8 cellular contexts compared by ENCODE assay signal in the genomic region with DNA sequence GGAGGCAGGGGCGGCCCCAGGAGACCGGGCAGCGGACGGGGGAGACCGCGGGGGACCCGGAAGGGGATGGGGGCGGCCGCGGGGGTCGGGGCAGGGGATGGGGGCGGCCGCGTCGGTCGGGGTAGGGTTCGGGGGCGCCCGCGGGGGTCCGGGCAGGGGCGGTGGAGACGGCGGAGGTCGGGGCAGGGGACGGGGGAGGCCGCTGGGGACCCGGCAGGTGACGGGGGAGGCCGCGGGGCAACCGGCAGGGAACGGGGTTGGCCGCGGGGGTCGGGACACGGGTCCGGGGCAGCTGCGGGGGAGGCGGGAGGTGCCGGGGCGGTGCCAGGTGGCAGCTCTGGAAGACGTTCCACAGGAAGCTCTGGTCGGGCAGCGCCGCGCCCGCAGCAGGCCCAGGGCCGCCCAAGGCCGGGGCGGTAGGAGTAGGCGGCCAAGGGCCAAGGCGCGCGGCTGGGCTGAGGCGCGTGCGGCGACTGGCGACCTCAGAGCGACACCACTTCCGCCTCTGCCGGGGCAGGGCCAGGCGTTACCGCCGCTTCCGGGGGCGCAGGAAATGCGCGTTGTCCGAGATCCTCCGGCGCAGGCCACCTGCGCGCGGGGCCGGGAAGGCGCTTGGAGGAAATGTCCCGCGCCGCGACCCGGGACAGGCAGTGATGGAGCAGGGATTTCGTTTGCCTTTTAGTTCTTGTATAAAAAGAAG. TPM values are rescaled to one million over a fixed set of nuclear protein-coding genes. Genes with fewer than 3 reads are reported as not detected.
A peak's percentile ranks its signal among the peaks of the same experiment; 100 is the strongest.
DNase-seq lines count a peak whose midpoint lies in the region; ATAC-seq and TF ChIP-seq lines count a peak whose summit lies in the region.
"Not testable (repeated sequence)": the region's sequence is repeated elsewhere in the genome, so short reads cannot be mapped to it uniquely, and the experiment has no call there.

No MANE protein-coding gene starts in this region.

- TF ChIP-seq CTCF in RWPE2 (IDR thresholded peaks at IDR 0.05; ENCODE audit: poor library complexity, severe bottlenecking), result not testable (repeated sequence)

- not testable (repeated sequence) for H3K27ac ChIP-seq in RWPE2 (ENCODE audit: poor library complexity, severe bottlenecking); mesodermal cell (ENCODE audit: low read depth, low read length, severe bottlenecking)

- not testable (repeated sequence) for H3K27me3 ChIP-seq in RWPE2 (ENCODE audit: insufficient read depth, poor library complexity, severe bottlenecking)

- not testable (repeated sequence) for H3K4me3 ChIP-seq in RWPE2 (ENCODE audit: severe bottlenecking)
- peak overlapping the region; percentile 41 for H3K4me3 ChIP-seq in mesodermal cell (ENCODE audit: extremely low read depth, insufficient read depth, low read length, poor library complexity, severe bottlenecking)

- not testable (repeated sequence) for H3K36me3 ChIP-seq in RWPE2 (ENCODE audit: low read depth)
- H3K36me3 ChIP-seq in mesodermal cell (ENCODE audit: control insufficient read depth, insufficient read depth, low read length), result peaks cover 15% of the 10 kb centered on the region

- 0% methylated on average over 5 to 13 of the region's 84 CpGs for WGBS in mesodermal cell (ENCODE audit: insufficient coverage in 2 of 2), 2 experiments

- ATAC-seq in GM19351 (IDR thresholded peaks at IDR 0.05; ENCODE audit: unreplicated experiment) (peak; percentile 94), HG03103 (IDR thresholded peaks at IDR 0.05; ENCODE audit: low read depth, unreplicated experiment) (peak; percentile 99), RWPE2 (ENCODE audit: low read depth) (peak; percentile 77)

- DNase-seq in CD1c-positive myeloid dendritic cell (ENCODE audit: extremely low spot score) (peak; percentile 85), fibroblast of peridontal ligament (ENCODE audit: extremely low read depth) (peak; percentile 25)
- not testable (repeated sequence) for DNase-seq in RWPE2 (ENCODE audit: low spot score)
- peak; percentile 91 for DNase-seq in activated effector memory CD4-positive, alpha-beta T cell treated with anti-CD3 and anti-CD28 coated beads, Interleukin-2, amount 50 U/mL, for 16 hours
- peak; percentile 46 to 79 (median 55) for DNase-seq in stimulated activated CD4-positive, alpha-beta T cell treated with anti-CD3 and anti-CD28 coated beads, TNF-alpha, amount 100 ng/mL, for 24 hours (ENCODE audit: low read depth in 3 of 3)

- not testable (repeated sequence) for H3K4me1 ChIP-seq in RWPE2 (ENCODE audit: insufficient read depth, poor library complexity, severe bottlenecking); mesodermal cell (ENCODE audit: control insufficient read depth, insufficient read depth, low read length, poor library complexity, severe bottlenecking)

- H3K9me3 ChIP-seq in RWPE2 (ENCODE audit: severe bottlenecking); mesodermal cell (ENCODE audit: control insufficient read depth, low read length): not testable (repeated sequence)

RNA-seq across cellular contexts. Expression of a gene that starts 45.9 kb away (rescaled TPM):
- 28.8 TPM for polyA plus RNA-seq in mesodermal cell (2013, experiment 1 of 2)
- polyA plus RNA-seq in mesodermal cell (2013, experiment 2 of 2), result 20.7 TPM
